15 cellular contexts compared by ENCODE assay signal in genomic region chr12:66627988-66628317, GRCh38. TPM values are rescaled to one million over a fixed set of nuclear protein-coding genes. Genes with fewer than 3 reads are reported as not detected.
"Had no signal": no experiment of that assay in that cellular context is flagged by ENCODE, and none has a peak within 500 bp of the region (broad histone marks: within the 10 kb centered on the region; RNA-seq: fewer than 3 reads in every experiment).

No MANE protein-coding gene starts in this region.

- H3K4me1 ChIP-seq: colonic mucosa, gastrocnemius medialis, uterus had no signal

- H3K36me3 ChIP-seq: colonic mucosa, gastrocnemius medialis, left ventricle myocardium inferior, ovary, stomach, uterus had no signal

- ATAC-seq: gastrocnemius medialis; natural killer cell treated with Interleukin-12 subunit alpha and Interleukin-12 subunit beta and Interleukin-15 and Interleukin-18, amount 100 ng/mL, for 72 hours had no signal

- DNase-seq: activated CD4-positive, alpha-beta T cell treated with anti-CD3 and anti-CD28 coated beads, Interleukin-2, amount 50 U/mL, for 1 hour; activated naive CD4-positive, alpha-beta T cell treated with anti-CD3 and anti-CD28 coated beads, Interleukin-2, amount 10 ng/mL, durations not matched to agents 7 days and 5 days; activated T-cell treated with anti-CD3 and anti-CD28 coated beads for 4 hours; caudate nucleus; colonic mucosa; left ventricle myocardium inferior; mesenchymal stem cell; ovary; stimulated activated CD4-positive, alpha-beta T cell treated with anti-CD3 and anti-CD28 coated beads, Interleukin-4, amount 100 ng/mL, for 1 hour; stimulated activated CD8-positive, alpha-beta memory T cell treated with anti-CD3 and anti-CD28 coated beads, Interleukin-4, amount 100 ng/mL, for 48 hours; stomach had no signal

- H3K27me3 ChIP-seq: colonic mucosa, gastrocnemius medialis, ovary, stomach, uterus had no signal

- H3K27ac ChIP-seq: colonic mucosa, gastrocnemius medialis, left ventricle myocardium inferior, ovary, uterus had no signal

- H3K4me3 ChIP-seq: colonic mucosa, gastrocnemius medialis, left ventricle myocardium inferior, ovary, stomach, uterus had no signal

- H3K9me3 ChIP-seq: colonic mucosa, gastrocnemius medialis, left ventricle myocardium inferior, ovary, stomach, uterus had no signal

RNA-seq across cellular contexts. Expression of gene GRIP1, which starts 50.9 kb away (rescaled TPM):
- total RNA-seq: activated T-helper 2 cell treated with anti-CD3 and anti-CD28 coated beads, Interferon-gamma antibody, Interleukin-2, Interleukin-4, amounts not matched to agents 10 μg/mL and 5 μg/mL and 100 μg/mL, durations not matched to agents 14 hours and 24 hours and 36 hours had no signal
